26 cellular contexts compared by ENCODE assay signal in genomic region chr2:231204146-231204545, GRCh38.
"Had no signal": no experiment of that assay in that cellular context is flagged by ENCODE, and none has a peak within 500 bp of the region (broad histone marks: within the 10 kb centered on the region; RNA-seq: fewer than 3 reads in every experiment).

No MANE protein-coding gene starts in this region.

- DNase-seq: colonic mucosa; effector CD8-positive, alpha-beta T cell; endodermal cell; esophagus squamous epithelium; foreskin melanocyte; head of caudate nucleus; left ventricle myocardium superior; lower lobe of right lung; midbrain; naive thymus-derived CD4-positive, alpha-beta T cell; nucleus accumbens; pancreas; stimulated activated CD4-positive, alpha-beta T cell treated with anti-CD3 and anti-CD28 coated beads, Interleukin-12 subunit alpha, Interleukin-12 subunit beta, amount 100 ng/mL, for 4 hours; stimulated activated CD4-positive, alpha-beta T cell treated with anti-CD3 and anti-CD28 coated beads, Interleukin-1b, Interleukin-23, amount 100 ng/mL, for 48 hours; stimulated activated CD4-positive, alpha-beta T cell treated with anti-CD3 and anti-CD28 coated beads, Interleukin-4, amount 100 ng/mL, for 1 hour; stimulated activated CD8-positive, alpha-beta memory T cell treated with anti-CD3 and anti-CD28 coated beads, Interleukin-4, amount 100 ng/mL, for 48 hours; stimulated activated naive CD4-positive, alpha-beta T cell; stimulated activated naive CD8-positive, alpha-beta T cell treated with anti-CD3 and anti-CD28 coated beads, Interleukin-15, amount 100 ng/mL, for 72 hours; trophoblast cell had no signal

- H3K9me3 ChIP-seq: colonic mucosa, esophagus squamous epithelium, lower lobe of right lung, pancreas, right lobe of liver, suprapubic skin, vagina had no signal

- H3K27ac ChIP-seq: colonic mucosa, esophagus squamous epithelium, lower lobe of right lung, pancreas, right lobe of liver, suprapubic skin, vagina had no signal

- H3K27me3 Mint-ChIP-seq: stimulated activated naive CD8-positive, alpha-beta T cell treated with anti-CD3 and anti-CD28 coated beads, Interleukin-15, amount 100 ng/mL, for 72 hours had no signal

- H3K4me3 Mint-ChIP-seq: dendritic cell treated with granulocyte-macrophage colony-stimulating factor and Interleukin-4, amounts not matched to agents 40 ng/mL and 50 ng/mL, for 4 days; endodermal cell; memory B cell; naive thymus-derived CD4-positive, alpha-beta T cell; nephron; stimulated activated naive CD8-positive, alpha-beta T cell treated with anti-CD3 and anti-CD28 coated beads, Interleukin-15, amount 100 ng/mL, for 72 hours had no signal

- H3K27me3 ChIP-seq: colonic mucosa, esophagus squamous epithelium, pancreas, right lobe of liver, suprapubic skin, vagina had no signal

- H3K36me3 ChIP-seq: colonic mucosa, right lobe of liver, suprapubic skin, vagina had no signal

- H3K9me3 Mint-ChIP-seq: dendritic cell treated with granulocyte-macrophage colony-stimulating factor and Interleukin-4, amounts not matched to agents 40 ng/mL and 50 ng/mL, for 4 days; memory B cell; naive thymus-derived CD4-positive, alpha-beta T cell; nephron; stimulated activated naive CD8-positive, alpha-beta T cell treated with anti-CD3 and anti-CD28 coated beads, Interleukin-15, amount 100 ng/mL, for 72 hours had no signal

- H3K4me3 ChIP-seq: colonic mucosa, esophagus squamous epithelium, lower lobe of right lung, pancreas, right lobe of liver, smooth muscle cell, suprapubic skin, vagina had no signal

- H3K27ac Mint-ChIP-seq: dendritic cell treated with granulocyte-macrophage colony-stimulating factor and Interleukin-4, amounts not matched to agents 40 ng/mL and 50 ng/mL, for 4 days; memory B cell; nephron; stimulated activated naive CD8-positive, alpha-beta T cell treated with anti-CD3 and anti-CD28 coated beads, Interleukin-15, amount 100 ng/mL, for 72 hours had no signal

- H3K36me3 Mint-ChIP-seq: memory B cell; naive thymus-derived CD4-positive, alpha-beta T cell had no signal

- H3K4me1 Mint-ChIP-seq: memory B cell had no signal

- H3K4me2 ChIP-seq: smooth muscle cell had no signal

- ATAC-seq: left ventricle myocardium superior; lower lobe of right lung; naive thymus-derived CD4-positive, alpha-beta T cell; pancreas; right lobe of liver; stimulated activated naive CD8-positive, alpha-beta T cell treated with anti-CD3 and anti-CD28 coated beads, Interleukin-15, amount 100 ng/mL, for 72 hours had no signal
